Comparison of ENCODE assay signal across 2 cellular contexts in the genomic region with DNA sequence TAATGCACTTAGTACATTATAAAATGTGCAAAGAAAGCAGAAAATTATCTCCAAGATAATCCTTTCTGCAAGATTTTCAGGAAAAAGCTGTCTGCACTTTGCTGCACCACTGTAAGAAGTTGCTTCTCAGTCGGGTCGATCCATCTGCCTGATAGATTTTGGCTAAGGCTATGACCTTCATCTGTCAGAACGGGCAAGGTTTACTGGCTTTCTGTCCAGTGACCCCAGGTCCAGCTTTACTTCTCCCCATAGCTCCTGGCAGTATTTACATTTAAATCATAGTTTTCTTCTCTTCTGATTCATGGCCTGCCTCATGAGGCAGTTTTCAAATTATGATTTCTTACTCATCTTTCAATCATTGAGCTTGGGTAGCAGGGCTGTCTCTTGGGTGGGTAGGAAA.
A peak's percentile ranks its signal among the peaks of the same experiment; 100 is the strongest.
TF ChIP-seq lines count a peak whose summit lies in the region.

No MANE protein-coding gene starts in this region.

TF ChIP-seq in liver, 16 proteins besides CTCF, POLR2A, EP300 and RAD21 (continued from another document):
- TF ChIP-seq, protein P1, sequence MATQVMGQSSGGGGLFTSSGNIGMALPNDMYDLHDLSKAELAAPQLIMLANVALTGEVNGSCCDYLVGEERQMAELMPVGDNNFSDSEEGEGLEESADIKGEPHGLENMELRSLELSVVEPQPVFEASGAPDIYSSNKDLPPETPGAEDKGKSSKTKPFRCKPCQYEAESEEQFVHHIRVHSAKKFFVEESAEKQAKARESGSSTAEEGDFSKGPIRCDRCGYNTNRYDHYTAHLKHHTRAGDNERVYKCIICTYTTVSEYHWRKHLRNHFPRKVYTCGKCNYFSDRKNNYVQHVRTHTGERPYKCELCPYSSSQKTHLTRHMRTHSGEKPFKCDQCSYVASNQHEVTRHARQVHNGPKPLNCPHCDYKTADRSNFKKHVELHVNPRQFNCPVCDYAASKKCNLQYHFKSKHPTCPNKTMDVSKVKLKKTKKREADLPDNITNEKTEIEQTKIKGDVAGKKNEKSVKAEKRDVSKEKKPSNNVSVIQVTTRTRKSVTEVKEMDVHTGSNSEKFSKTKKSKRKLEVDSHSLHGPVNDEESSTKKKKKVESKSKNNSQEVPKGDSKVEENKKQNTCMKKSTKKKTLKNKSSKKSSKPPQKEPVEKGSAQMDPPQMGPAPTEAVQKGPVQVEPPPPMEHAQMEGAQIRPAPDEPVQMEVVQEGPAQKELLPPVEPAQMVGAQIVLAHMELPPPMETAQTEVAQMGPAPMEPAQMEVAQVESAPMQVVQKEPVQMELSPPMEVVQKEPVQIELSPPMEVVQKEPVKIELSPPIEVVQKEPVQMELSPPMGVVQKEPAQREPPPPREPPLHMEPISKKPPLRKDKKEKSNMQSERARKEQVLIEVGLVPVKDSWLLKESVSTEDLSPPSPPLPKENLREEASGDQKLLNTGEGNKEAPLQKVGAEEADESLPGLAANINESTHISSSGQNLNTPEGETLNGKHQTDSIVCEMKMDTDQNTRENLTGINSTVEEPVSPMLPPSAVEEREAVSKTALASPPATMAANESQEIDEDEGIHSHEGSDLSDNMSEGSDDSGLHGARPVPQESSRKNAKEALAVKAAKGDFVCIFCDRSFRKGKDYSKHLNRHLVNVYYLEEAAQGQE (IDR thresholded peaks at IDR 0.05), result no peak
- TF ChIP-seq EGR1 (IDR thresholded peaks at IDR 0.05; ENCODE audit: low read depth in 2 of 2) (no peak), GABPA (IDR thresholded peaks at IDR 0.05 in 1 of 2, conservative IDR thresholded peaks at IDR 0.05 in 1 of 2) (no peak), TAF1 (conservative IDR thresholded peaks at IDR 0.05) (no peak), SP1 (IDR thresholded peaks at IDR 0.05) (peak; percentile 41), YY1 (IDR thresholded peaks at IDR 0.05) (no peak), FOXA2 (IDR thresholded peaks at IDR 0.05) (peak; percentile 24), RXRA (IDR thresholded peaks at IDR 0.05) (peak; percentile 83 to 88), HNF4A (conservative IDR thresholded peaks at IDR 0.05) (peak; percentile 85 to 88)
- TF ChIP-seq, protein P2, sequence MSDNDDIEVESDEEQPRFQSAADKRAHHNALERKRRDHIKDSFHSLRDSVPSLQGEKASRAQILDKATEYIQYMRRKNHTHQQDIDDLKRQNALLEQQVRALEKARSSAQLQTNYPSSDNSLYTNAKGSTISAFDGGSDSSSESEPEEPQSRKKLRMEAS (IDR thresholded peaks at IDR 0.05), result no peak
- TF ChIP-seq, protein P3, sequence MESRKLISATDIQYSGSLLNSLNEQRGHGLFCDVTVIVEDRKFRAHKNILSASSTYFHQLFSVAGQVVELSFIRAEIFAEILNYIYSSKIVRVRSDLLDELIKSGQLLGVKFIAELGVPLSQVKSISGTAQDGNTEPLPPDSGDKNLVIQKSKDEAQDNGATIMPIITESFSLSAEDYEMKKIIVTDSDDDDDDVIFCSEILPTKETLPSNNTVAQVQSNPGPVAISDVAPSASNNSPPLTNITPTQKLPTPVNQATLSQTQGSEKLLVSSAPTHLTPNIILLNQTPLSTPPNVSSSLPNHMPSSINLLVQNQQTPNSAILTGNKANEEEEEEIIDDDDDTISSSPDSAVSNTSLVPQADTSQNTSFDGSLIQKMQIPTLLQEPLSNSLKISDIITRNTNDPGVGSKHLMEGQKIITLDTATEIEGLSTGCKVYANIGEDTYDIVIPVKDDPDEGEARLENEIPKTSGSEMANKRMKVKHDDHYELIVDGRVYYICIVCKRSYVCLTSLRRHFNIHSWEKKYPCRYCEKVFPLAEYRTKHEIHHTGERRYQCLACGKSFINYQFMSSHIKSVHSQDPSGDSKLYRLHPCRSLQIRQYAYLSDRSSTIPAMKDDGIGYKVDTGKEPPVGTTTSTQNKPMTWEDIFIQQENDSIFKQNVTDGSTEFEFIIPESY (IDR thresholded peaks at IDR 0.05), result no peak

TF ChIP-seq in HepG2, 621 proteins besides CTCF, POLR2A, EP300 and RAD21 (continued from another document):
- TF ChIP-seq, protein P4, sequence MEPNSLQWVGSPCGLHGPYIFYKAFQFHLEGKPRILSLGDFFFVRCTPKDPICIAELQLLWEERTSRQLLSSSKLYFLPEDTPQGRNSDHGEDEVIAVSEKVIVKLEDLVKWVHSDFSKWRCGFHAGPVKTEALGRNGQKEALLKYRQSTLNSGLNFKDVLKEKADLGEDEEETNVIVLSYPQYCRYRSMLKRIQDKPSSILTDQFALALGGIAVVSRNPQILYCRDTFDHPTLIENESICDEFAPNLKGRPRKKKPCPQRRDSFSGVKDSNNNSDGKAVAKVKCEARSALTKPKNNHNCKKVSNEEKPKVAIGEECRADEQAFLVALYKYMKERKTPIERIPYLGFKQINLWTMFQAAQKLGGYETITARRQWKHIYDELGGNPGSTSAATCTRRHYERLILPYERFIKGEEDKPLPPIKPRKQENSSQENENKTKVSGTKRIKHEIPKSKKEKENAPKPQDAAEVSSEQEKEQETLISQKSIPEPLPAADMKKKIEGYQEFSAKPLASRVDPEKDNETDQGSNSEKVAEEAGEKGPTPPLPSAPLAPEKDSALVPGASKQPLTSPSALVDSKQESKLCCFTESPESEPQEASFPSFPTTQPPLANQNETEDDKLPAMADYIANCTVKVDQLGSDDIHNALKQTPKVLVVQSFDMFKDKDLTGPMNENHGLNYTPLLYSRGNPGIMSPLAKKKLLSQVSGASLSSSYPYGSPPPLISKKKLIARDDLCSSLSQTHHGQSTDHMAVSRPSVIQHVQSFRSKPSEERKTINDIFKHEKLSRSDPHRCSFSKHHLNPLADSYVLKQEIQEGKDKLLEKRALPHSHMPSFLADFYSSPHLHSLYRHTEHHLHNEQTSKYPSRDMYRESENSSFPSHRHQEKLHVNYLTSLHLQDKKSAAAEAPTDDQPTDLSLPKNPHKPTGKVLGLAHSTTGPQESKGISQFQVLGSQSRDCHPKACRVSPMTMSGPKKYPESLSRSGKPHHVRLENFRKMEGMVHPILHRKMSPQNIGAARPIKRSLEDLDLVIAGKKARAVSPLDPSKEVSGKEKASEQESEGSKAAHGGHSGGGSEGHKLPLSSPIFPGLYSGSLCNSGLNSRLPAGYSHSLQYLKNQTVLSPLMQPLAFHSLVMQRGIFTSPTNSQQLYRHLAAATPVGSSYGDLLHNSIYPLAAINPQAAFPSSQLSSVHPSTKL (CRISPR knock-in tag; IDR thresholded peaks at IDR 0.05), result no peak
- TF ChIP-seq GPN1 (CRISPR knock-in tag; IDR thresholded peaks at IDR 0.05; ENCODE audit: borderline replicate concordance), result no peak
- no peak for TF ChIP-seq SALL2 (CRISPR knock-in tag; IDR thresholded peaks at IDR 0.05)
TF ChIP-seq in HepG2: peak in this region for 0.
